10 cellular contexts compared by ENCODE assay signal in the genomic region with DNA sequence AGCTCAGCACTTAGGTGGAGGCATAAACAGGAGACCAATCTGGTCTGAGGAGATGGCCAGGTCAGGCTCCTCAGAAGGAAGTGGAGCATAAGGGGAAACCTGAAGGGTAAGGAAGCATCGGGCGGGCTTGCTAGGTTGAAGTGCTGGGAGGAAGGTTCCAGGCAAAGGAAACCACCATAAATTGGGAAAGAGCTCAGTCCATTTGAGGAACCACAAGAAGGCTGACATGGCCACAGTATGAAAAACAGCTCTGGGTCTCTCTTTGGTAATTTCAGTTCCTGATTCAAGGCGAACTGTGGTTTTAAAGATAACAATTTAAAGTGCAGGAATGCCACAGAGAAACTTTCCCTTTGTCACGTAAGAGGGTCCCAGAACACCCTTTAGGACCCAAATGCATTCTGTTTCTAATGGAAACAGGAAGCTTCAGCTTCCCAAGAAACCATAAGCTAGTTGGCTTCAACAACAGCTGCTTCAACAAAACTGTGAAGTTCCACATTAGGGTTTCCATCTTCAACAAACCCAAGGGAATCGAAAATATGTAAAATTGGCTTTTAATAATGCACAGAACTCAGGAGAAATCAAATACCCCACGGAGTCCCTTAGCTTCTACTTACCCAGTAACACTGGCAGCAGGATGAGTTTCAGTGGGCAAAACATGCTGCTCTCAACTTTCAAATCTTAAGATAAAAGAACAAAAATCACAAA. TPM values are rescaled to one million over a fixed set of nuclear protein-coding genes. Genes with fewer than 3 reads are reported as not detected.
DNase-seq lines count a peak whose midpoint lies in the region; ATAC-seq, FAIRE-seq and TF ChIP-seq lines count a peak whose summit lies in the region.
"Had no signal": no experiment of that assay in that cellular context is flagged by ENCODE, and none has a peak within 500 bp of the region (broad histone marks: within the 10 kb centered on the region; RNA-seq: fewer than 3 reads in every experiment).

No MANE protein-coding gene starts in this region.

- POLR2A ChIA-PET in activated naive CD8-positive, alpha-beta T cell treated with anti-CD3 and anti-CD28 coated beads, Interleukin-2, amount 10 ng/mL, durations not matched to agents 7 days and 5 days (lab: Charles Lee), result interaction anchor here (0.9 to 12.2 kb wide), 7 partner anchors 8 to 37 kb away, joined by 4 to 118 read pairs (median 10); a partner anchor contains a TSS
- POLR2A ChIA-PET in naive thymus-derived CD8-positive, alpha-beta T cell (lab: Charles Lee), result interaction anchor here (0.6 to 6.4 kb wide), 10 partner anchors 9 to 142 kb away, joined by 3 to 60 read pairs (median 4); a partner anchor contains a TSS

- intact Hi-C loops in dorsolateral prefrontal cortex (cut with DNase I) (no loop called here), Calu3 (cut with micrococcal nuclease; ENCODE audit: unreplicated experiment) (no loop called here)

- peaks cover 78% of the 10 kb centered on the region for H3K4me1 Mint-ChIP-seq in activated naive CD8-positive, alpha-beta T cell treated with anti-CD3 and anti-CD28 coated beads, Interleukin-2, amount 10 ng/mL, durations not matched to agents 7 days and 5 days
- peaks cover 60 to 90% (median 84%) of the 10 kb centered on the region in 4 donors for H3K4me1 Mint-ChIP-seq in naive thymus-derived CD8-positive, alpha-beta T cell
- peaks cover 26% of the 10 kb centered on the region for H3K4me1 Mint-ChIP-seq in Calu3 (ENCODE audit: low read depth, unreplicated experiment)

- TF ChIP-seq CTCF in dorsolateral prefrontal cortex (IDR thresholded peaks at IDR 0.05 in 54 of 56, conservative IDR thresholded peaks at IDR 0.05 in 2 of 56; ENCODE audit: low read depth in 1 of 56, partially characterized antibody in 56 of 56), result no peak
- no peak for TF ChIP-seq CTCF in smooth muscle cell (IDR thresholded peaks at IDR 0.05; ENCODE audit: borderline replicate concordance, insufficient read depth, poor library complexity, severe bottlenecking)
- TF ChIP-seq CTCF in Calu3 (IDR thresholded peaks at IDR 0.05; ENCODE audit: unreplicated experiment), result no peak

- H3K36me3 ChIP-seq in smooth muscle cell (ENCODE audit: low read depth), result no peaks in the 10 kb centered on the region
- H3K36me3 ChIP-seq: HAP-1 had no signal

- H3K79me2 ChIP-seq in smooth muscle cell (ENCODE audit: low read depth), result no peaks in the 10 kb centered on the region

- no peaks in the 10 kb centered on the region for H3K27me3 Mint-ChIP-seq in activated naive CD8-positive, alpha-beta T cell treated with anti-CD3 and anti-CD28 coated beads, Interleukin-2, amount 10 ng/mL, durations not matched to agents 7 days and 5 days
- no peaks in the 10 kb centered on the region for H3K27me3 Mint-ChIP-seq in naive thymus-derived CD8-positive, alpha-beta T cell
- H3K27me3 Mint-ChIP-seq in Calu3 (ENCODE audit: unreplicated experiment), result no peaks in the 10 kb centered on the region

- no peaks in the 10 kb centered on the region for H3F3A ChIP-seq in smooth muscle cell (ENCODE audit: low read depth)

- peak overlapping the region; percentile 82 for H3K4me3 Mint-ChIP-seq in activated naive CD8-positive, alpha-beta T cell treated with anti-CD3 and anti-CD28 coated beads, Interleukin-2, amount 10 ng/mL, durations not matched to agents 7 days and 5 days
- peak overlapping the region in 9 of 10 donors; percentile 50 to 90 (median 84) for H3K4me3 Mint-ChIP-seq in naive thymus-derived CD8-positive, alpha-beta T cell
- H3K4me3 Mint-ChIP-seq in Calu3 (ENCODE audit: low read depth, unreplicated experiment), result no peak overlapping the region

- no peak overlapping the region for H2AFZ ChIP-seq in smooth muscle cell (ENCODE audit: low read depth)

- H3K27ac Mint-ChIP-seq in activated naive CD8-positive, alpha-beta T cell treated with anti-CD3 and anti-CD28 coated beads, Interleukin-2, amount 10 ng/mL, durations not matched to agents 7 days and 5 days, result peak overlapping the region; percentile 95
- peak overlapping the region in 9 of 10 donors; percentile 87 to 96 (median 94) for H3K27ac Mint-ChIP-seq in naive thymus-derived CD8-positive, alpha-beta T cell
- H3K27ac Mint-ChIP-seq in Calu3 (ENCODE audit: unreplicated experiment), result no peak overlapping the region

- DNase-seq in GM18507 (ENCODE audit: extremely low spot score, insufficient read length, low read depth), result no peak
- DNase-seq in MV-4-11 (lab: John Stamatoyannopoulos, UW), result peak; percentile 100
- DNase-seq in activated naive CD8-positive, alpha-beta T cell treated with anti-CD3 and anti-CD28 coated beads, Interleukin-2, amount 10 ng/mL, durations not matched to agents 7 days and 5 days, result no peak
- no peak for DNase-seq in naive thymus-derived CD8-positive, alpha-beta T cell
- no peak for DNase-seq in COLO668 (lab: John Stamatoyannopoulos, UW; ENCODE audit: unreplicated experiment)
- DNase-seq in dorsolateral prefrontal cortex, result no peak
- no peak for DNase-seq in smooth muscle cell (lab: John Stamatoyannopoulos, UW; ENCODE audit: unreplicated experiment)
- DNase-seq in Calu3, result no peak

- H3K9ac ChIP-seq in smooth muscle cell (ENCODE audit: low read depth), result no peak overlapping the region

- H3K9me3 Mint-ChIP-seq in activated naive CD8-positive, alpha-beta T cell treated with anti-CD3 and anti-CD28 coated beads, Interleukin-2, amount 10 ng/mL, durations not matched to agents 7 days and 5 days, result no peaks in the 10 kb centered on the region
- H3K9me3 Mint-ChIP-seq in naive thymus-derived CD8-positive, alpha-beta T cell, result no peaks in the 10 kb centered on the region
- no peaks in the 10 kb centered on the region for H3K9me3 Mint-ChIP-seq in Calu3 (ENCODE audit: low read depth, unreplicated experiment)

- peaks cover 0 to 78% (median 3%) of the 10 kb centered on the region in 45 donors for H3K27me3 ChIP-seq in dorsolateral prefrontal cortex
- peaks cover 44% of the 10 kb centered on the region for H3K27me3 ChIP-seq in smooth muscle cell (ENCODE audit: low read depth)

- peaks cover 41% of the 10 kb centered on the region for H3K36me3 Mint-ChIP-seq in activated naive CD8-positive, alpha-beta T cell treated with anti-CD3 and anti-CD28 coated beads, Interleukin-2, amount 10 ng/mL, durations not matched to agents 7 days and 5 days
- peaks cover 5 to 51% (median 21%) of the 10 kb centered on the region in 3 donors for H3K36me3 Mint-ChIP-seq in naive thymus-derived CD8-positive, alpha-beta T cell
- peaks cover under 1% of the 10 kb centered on the region for H3K36me3 Mint-ChIP-seq in Calu3 (ENCODE audit: insufficient read depth, unreplicated experiment)

- H3K9me3 ChIP-seq in smooth muscle cell (replicated peaks; ENCODE audit: low read depth), result no peaks in the 10 kb centered on the region
- H3K9me3 ChIP-seq: HAP-1 had no signal

- H3K27ac ChIP-seq in dorsolateral prefrontal cortex (peak overlapping the region in 4 of 59 donors; percentile 3 to 88 (median 10)), smooth muscle cell (ENCODE audit: low read depth) (no peak overlapping the region)

- peaks cover 5% of the 10 kb centered on the region for H3K4me1 ChIP-seq in smooth muscle cell (ENCODE audit: low read depth)

- 72% methylated on average over 6 of the region's 6 CpGs for WGBS in smooth muscle cell (ENCODE audit: low lambda C conversion rate)

- CTCF ChIA-PET in Calu3 (lab: Charles Lee), result interaction anchor here (0.5 to 1.3 kb wide), 2 partner anchors 12 to 151 kb away, joined by 3 to 5 read pairs; no protein-coding TSS in a partner anchor

- no peaks in the 10 kb centered on the region for H4K20me1 ChIP-seq in smooth muscle cell (ENCODE audit: low read depth)

- H3K4me2 ChIP-seq in smooth muscle cell, result no peak overlapping the region

- no peak overlapping the region for H3K4me3 ChIP-seq in dorsolateral prefrontal cortex
- no peak overlapping the region for H3K4me3 ChIP-seq in smooth muscle cell
- H3K4me3 ChIP-seq: HAP-1 had no signal

- ATAC-seq in activated naive CD8-positive, alpha-beta T cell treated with anti-CD3 and anti-CD28 coated beads, Interleukin-2, amount 10 ng/mL, durations not matched to agents 7 days and 5 days (ENCODE audit: low read depth), result no peak
- ATAC-seq in naive thymus-derived CD8-positive, alpha-beta T cell, result no peak

- no TSS peak for BruUV-seq in Calu3 (replicated peaks; lab: Mats Ljungman, UMichigan)

- FAIRE-seq in GM18507 (lab: Jason Lieb, UNC), result peak; percentile 97
- FAIRE-seq: endothelial cell of umbilical vein had no signal

RNA-seq across cellular contexts. Expression of a gene that starts 10.4 kb away (rescaled TPM):
- 100 to 1,000 TPM; 181 to 189 TPM for total RNA-seq in activated naive CD8-positive, alpha-beta T cell treated with anti-CD3 and anti-CD28 coated beads, Interleukin-2, amount 10 ng/mL, durations not matched to agents 7 days and 5 days
- 100 to 1,000 TPM; 157 to 161 TPM for total RNA-seq in naive thymus-derived CD8-positive, alpha-beta T cell
- 100 to 1,000 TPM; 120 to 195 (median 159) TPM for polyA plus RNA-seq in naive thymus-derived CD8-positive, alpha-beta T cell
- total RNA-seq in dorsolateral prefrontal cortex, result 1 to 10 TPM in 54 of 120 experiments, under 1 TPM in 59, not detected in 7; 0.10 to 5.0 (median 0.98) TPM
- total RNA-seq in smooth muscle cell, result not detected in 2 replicates
- not detected in 2 replicates for polyA plus RNA-seq in smooth muscle cell
- 0.07 TPM in 1 of 2 replicates, not detected in the other for total RNA-seq in Calu3 (2022)

RNA-seq across cellular contexts. Expression of a gene that starts 37.8 kb away (rescaled TPM):
- total RNA-seq in activated naive CD8-positive, alpha-beta T cell treated with anti-CD3 and anti-CD28 coated beads, Interleukin-2, amount 10 ng/mL, durations not matched to agents 7 days and 5 days, result 10 to 100 TPM; 24.5 to 29.8 TPM
- total RNA-seq in naive thymus-derived CD8-positive, alpha-beta T cell, result 10 to 100 TPM; 11.2 to 12.6 TPM
- polyA plus RNA-seq in naive thymus-derived CD8-positive, alpha-beta T cell, result 1 to 10 TPM; 1.9 to 3.4 (median 3.2) TPM
- 1 to 10 TPM in 50 of 120 experiments, under 1 TPM in 70; 0.24 to 2.4 (median 0.86) TPM for total RNA-seq in dorsolateral prefrontal cortex
- 7.7 and 9.0 TPM in 2 replicates for total RNA-seq in smooth muscle cell
- polyA plus RNA-seq in smooth muscle cell, result 1.7 and 5.4 TPM in 2 replicates
- total RNA-seq in Calu3 (2022), result 5.9 and 6.9 TPM in 2 replicates

RNA-seq across cellular contexts. Expression of a gene that starts 37.9 kb away (rescaled TPM):
- total RNA-seq in activated naive CD8-positive, alpha-beta T cell treated with anti-CD3 and anti-CD28 coated beads, Interleukin-2, amount 10 ng/mL, durations not matched to agents 7 days and 5 days, result not detected
- total RNA-seq in naive thymus-derived CD8-positive, alpha-beta T cell, result not detected
- not detected for polyA plus RNA-seq in naive thymus-derived CD8-positive, alpha-beta T cell
- 100 to 1,000 TPM in 3 of 120 experiments, 10 to 100 TPM in 117; 23.2 to 106 (median 68.8) TPM for total RNA-seq in dorsolateral prefrontal cortex
- 0.13 and 0.40 TPM in 2 replicates for total RNA-seq in smooth muscle cell
- polyA plus RNA-seq in smooth muscle cell, result 0.22 and 0.31 TPM in 2 replicates
- total RNA-seq in Calu3 (2022), result not detected in 2 replicates
- total RNA-seq: endothelial cell of umbilical vein had no signal
- polyA plus RNA-seq: endothelial cell of umbilical vein had no signal

RNA-seq across cellular contexts. Expression of a gene that starts 49.7 kb away (rescaled TPM):
- 1 to 10 TPM; 8.2 to 9.2 TPM for total RNA-seq in activated naive CD8-positive, alpha-beta T cell treated with anti-CD3 and anti-CD28 coated beads, Interleukin-2, amount 10 ng/mL, durations not matched to agents 7 days and 5 days
- total RNA-seq in naive thymus-derived CD8-positive, alpha-beta T cell, result 1 to 10 TPM; 2.8 to 3.1 TPM
- polyA plus RNA-seq in naive thymus-derived CD8-positive, alpha-beta T cell, result 1 to 10 TPM in 2 of 3 donors, under 1 TPM in 1; 0.94 to 3.1 (median 1.2) TPM
- total RNA-seq in dorsolateral prefrontal cortex, result 10 to 100 TPM in 11 of 120 experiments, 1 to 10 TPM in 98, under 1 TPM in 10, not detected in 1; 0.48 to 22.0 (median 4.5) TPM
- total RNA-seq in smooth muscle cell, result 40.0 and 53.9 TPM in 2 replicates
- 5.5 and 21.6 TPM in 2 replicates for polyA plus RNA-seq in smooth muscle cell
- 69.6 and 81.7 TPM in 2 replicates for total RNA-seq in Calu3 (2022)

Comparison
In these comparisons a context has a peak if more than half of its experiments do, and no peak if none do; other contexts are left out.
1. RNA of a gene that starts 10.4 kb away (total RNA-seq): 181 to 189 TPM in activated naive CD8-positive, alpha-beta T cell treated with anti-CD3 and anti-CD28 coated beads, Interleukin-2, amount 10 ng/mL, durations not matched to agents 7 days and 5 days and 157 to 161 TPM in naive thymus-derived CD8-positive, alpha-beta T cell; 0.10 to 5.0 TPM in dorsolateral prefrontal cortex, 0.07 TPM in Calu3 and not detected in smooth muscle cell; every median in the first group is over 10 times any median in the second.
2. RNA of a gene that starts 37.9 kb away (total RNA-seq): 23.2 to 106 TPM in dorsolateral prefrontal cortex; 0.13 to 0.40 TPM in smooth muscle cell, not detected in activated naive CD8-positive, alpha-beta T cell treated with anti-CD3 and anti-CD28 coated beads, Interleukin-2, amount 10 ng/mL, durations not matched to agents 7 days and 5 days, not detected in naive thymus-derived CD8-positive, alpha-beta T cell and not detected in Calu3; every median in the first group is over 10 times any median in the second.